25 cellular contexts compared by ENCODE assay signal in genomic region chr17:47301831-47302230, GRCh38. TPM values are rescaled to one million over a fixed set of nuclear protein-coding genes. Genes with fewer than 3 reads are reported as not detected.
"Had no signal": no experiment of that assay in that cellular context is flagged by ENCODE, and none has a peak within 500 bp of the region (broad histone marks: within the 10 kb centered on the region; RNA-seq: fewer than 3 reads in every experiment).

No MANE protein-coding gene starts in this region.

- ATAC-seq: effector memory CD8-positive, alpha-beta T cell; heart right ventricle; left cardiac atrium; left lung; mucosa of descending colon; right lobe of liver; stimulated activated memory B cell treated with anti-CD40 and anti-IgM and Interleukin-4, amounts not matched to agents 10 μg/mL and 1 μg/mL and 100 μg/mL, for 72 hours had no signal

- FAIRE-seq: endometrium, islet of Langerhans, small intestine had no signal

- H3K36me3 ChIP-seq: neutrophil, right lobe of liver, transverse colon had no signal

- H3K4me3 ChIP-seq: coronary artery, esophagus squamous epithelium, heart right ventricle, left lung, mucosa of descending colon, right lobe of liver, suprapubic skin, transverse colon had no signal

- DNase-seq: dermis blood vessel endothelial cell; effector memory CD8-positive, alpha-beta T cell; esophagus squamous epithelium; foreskin melanocyte; glutamatergic neuron; heart right ventricle; hippocampal formation; left cardiac atrium; left lung; mesenchymal stem cell; mucosa of descending colon; naive B cell; right lobe of liver; small intestine; stimulated activated CD4-positive, alpha-beta T cell treated with anti-CD3 and anti-CD28 coated beads, Interleukin-15, amount 100 ng/mL, for 24 hours; stimulated activated CD4-positive, alpha-beta T cell treated with anti-CD3 and anti-CD28 coated beads, Interleukin-4, amount 100 ng/mL, for 1 hour; transverse colon had no signal

- H3K27me3 ChIP-seq: esophagus squamous epithelium, heart right ventricle, left lung, right lobe of liver, suprapubic skin, transverse colon had no signal

- H3K9ac ChIP-seq: parathyroid adenoma had no signal

- H3K9me3 ChIP-seq: mucosa of descending colon, neutrophil, right lobe of liver, suprapubic skin, transverse colon had no signal

- H2AFZ ChIP-seq: parathyroid adenoma had no signal

- H3K27ac ChIP-seq: coronary artery, esophagus squamous epithelium, heart right ventricle, left lung, neutrophil, right lobe of liver, suprapubic skin, transverse colon had no signal

- H3K79me2 ChIP-seq: parathyroid adenoma had no signal

RNA-seq across cellular contexts. Expression of gene ITGB3, which starts 48.2 kb away (rescaled TPM):
- total RNA-seq: progenitor cell of endocrine pancreas had no signal
